1 cellular context compared by ENCODE assay signal in the genomic region with DNA sequence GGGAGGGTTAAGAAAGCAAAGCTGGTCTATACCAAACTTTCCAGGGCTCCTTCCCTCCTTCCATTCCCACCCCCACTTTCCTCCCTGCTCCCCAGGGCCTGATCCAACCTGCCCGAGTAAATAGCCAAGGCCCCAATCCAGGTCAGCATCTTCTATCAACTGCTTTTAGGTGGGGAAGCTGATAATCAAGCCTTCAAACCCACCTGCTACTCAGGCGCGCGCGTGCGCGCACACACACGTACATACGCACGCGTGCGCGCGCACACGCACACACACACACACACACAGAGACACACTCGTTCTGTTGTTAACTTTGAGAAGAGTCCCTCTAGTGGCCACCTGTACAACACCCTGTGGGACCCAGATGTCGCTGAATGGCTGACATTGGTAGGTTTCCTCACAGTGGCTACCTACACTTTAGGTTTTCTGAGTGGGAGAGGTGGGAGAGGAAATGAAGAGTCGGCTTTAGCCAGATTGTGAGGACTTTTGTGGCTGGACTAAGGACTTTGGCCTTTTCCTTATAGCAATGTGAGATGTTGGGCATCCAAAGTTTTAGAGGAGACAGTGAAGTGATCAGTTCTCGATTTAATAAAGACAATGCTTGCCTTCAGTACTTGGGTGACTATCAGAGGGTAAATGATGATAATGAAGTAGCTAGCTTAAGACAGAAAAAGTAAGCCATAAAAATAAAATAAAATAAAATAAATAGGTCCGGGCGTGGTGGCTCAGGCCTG.
A peak's percentile ranks its signal among the peaks of the same experiment; 100 is the strongest.
TF ChIP-seq lines count a peak whose summit lies in the region.

No MANE protein-coding gene starts in this region.

TF ChIP-seq in HepG2, 621 proteins besides CTCF, POLR2A, EP300 and RAD21 (continued from another document):
- TF ChIP-seq, protein P1, sequence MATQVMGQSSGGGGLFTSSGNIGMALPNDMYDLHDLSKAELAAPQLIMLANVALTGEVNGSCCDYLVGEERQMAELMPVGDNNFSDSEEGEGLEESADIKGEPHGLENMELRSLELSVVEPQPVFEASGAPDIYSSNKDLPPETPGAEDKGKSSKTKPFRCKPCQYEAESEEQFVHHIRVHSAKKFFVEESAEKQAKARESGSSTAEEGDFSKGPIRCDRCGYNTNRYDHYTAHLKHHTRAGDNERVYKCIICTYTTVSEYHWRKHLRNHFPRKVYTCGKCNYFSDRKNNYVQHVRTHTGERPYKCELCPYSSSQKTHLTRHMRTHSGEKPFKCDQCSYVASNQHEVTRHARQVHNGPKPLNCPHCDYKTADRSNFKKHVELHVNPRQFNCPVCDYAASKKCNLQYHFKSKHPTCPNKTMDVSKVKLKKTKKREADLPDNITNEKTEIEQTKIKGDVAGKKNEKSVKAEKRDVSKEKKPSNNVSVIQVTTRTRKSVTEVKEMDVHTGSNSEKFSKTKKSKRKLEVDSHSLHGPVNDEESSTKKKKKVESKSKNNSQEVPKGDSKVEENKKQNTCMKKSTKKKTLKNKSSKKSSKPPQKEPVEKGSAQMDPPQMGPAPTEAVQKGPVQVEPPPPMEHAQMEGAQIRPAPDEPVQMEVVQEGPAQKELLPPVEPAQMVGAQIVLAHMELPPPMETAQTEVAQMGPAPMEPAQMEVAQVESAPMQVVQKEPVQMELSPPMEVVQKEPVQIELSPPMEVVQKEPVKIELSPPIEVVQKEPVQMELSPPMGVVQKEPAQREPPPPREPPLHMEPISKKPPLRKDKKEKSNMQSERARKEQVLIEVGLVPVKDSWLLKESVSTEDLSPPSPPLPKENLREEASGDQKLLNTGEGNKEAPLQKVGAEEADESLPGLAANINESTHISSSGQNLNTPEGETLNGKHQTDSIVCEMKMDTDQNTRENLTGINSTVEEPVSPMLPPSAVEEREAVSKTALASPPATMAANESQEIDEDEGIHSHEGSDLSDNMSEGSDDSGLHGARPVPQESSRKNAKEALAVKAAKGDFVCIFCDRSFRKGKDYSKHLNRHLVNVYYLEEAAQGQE (IDR thresholded peaks at IDR 0.05; ENCODE audit: borderline replicate concordance in 1 of 2, low read depth in 1 of 2, low read length in 2 of 2), result no peak
- TF ChIP-seq, protein P2, sequence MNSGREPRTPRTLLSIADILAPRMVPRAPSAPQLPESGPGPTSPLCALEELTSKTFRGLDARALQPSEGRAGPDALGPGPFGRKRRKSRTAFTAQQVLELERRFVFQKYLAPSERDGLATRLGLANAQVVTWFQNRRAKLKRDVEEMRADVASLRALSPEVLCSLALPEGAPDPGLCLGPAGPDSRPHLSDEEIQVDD (CRISPR knock-in tag; IDR thresholded peaks at IDR 0.05; ENCODE audit: borderline replicate concordance), result no peak
- TF ChIP-seq RNF2 (conservative IDR thresholded peaks at IDR 0.05; ENCODE audit: low read depth) (0 out of 2 replicates have a peak, but pooled peaks have one; percentile 50), ZMYM3 (CRISPR knock-in tag; IDR thresholded peaks at IDR 0.05) (no peak), ZNF343 (CRISPR knock-in tag; IDR thresholded peaks at IDR 0.05) (no peak), CC2D1A (CRISPR knock-in tag; IDR thresholded peaks at IDR 0.05) (no peak), ZNF207 (IDR thresholded peaks at IDR 0.05; ENCODE audit: borderline replicate concordance) (no peak), ZNF329 (CRISPR knock-in tag; IDR thresholded peaks at IDR 0.05; ENCODE audit: low read depth) (no peak), STAT5B (CRISPR knock-in tag; IDR thresholded peaks at IDR 0.05) (no peak), HOXD1 (CRISPR knock-in tag; IDR thresholded peaks at IDR 0.05) (no peak), ZNF30 (CRISPR knock-in tag; IDR thresholded peaks at IDR 0.05) (no peak), ZZZ3 (CRISPR knock-in tag; IDR thresholded peaks at IDR 0.05; ENCODE audit: borderline replicate concordance) (no peak), HNRNPK (IDR thresholded peaks at IDR 0.05; ENCODE audit: low read depth, low read length, poor library complexity, severe bottlenecking) (no peak), MYC (CRISPR knock-in tag; IDR thresholded peaks at IDR 0.05; ENCODE audit: borderline replicate concordance) (peak; percentile 18; the same call in 1 of the 2 replicates), ASH2L (IDR thresholded peaks at IDR 0.05; ENCODE audit: insufficient read length, low read depth, low read length) (peak; percentile 36), U2AF1 (optimal IDR thresholded peaks at IDR 0.05; ENCODE audit: low read depth, low read length) (no peak), RFX1 (IDR thresholded peaks at IDR 0.05) (no peak), POLR2AphosphoS2 (IDR thresholded peaks at IDR 0.05; ENCODE audit: low read depth, low read length) (no peak), KDM5A (IDR thresholded peaks at IDR 0.05; ENCODE audit: borderline replicate concordance, low read length) (peak; percentile 57; the same call in 1 of the 2 replicates), NFKBIZ (CRISPR knock-in tag; IDR thresholded peaks at IDR 0.05) (no peak), MLLT10 (CRISPR knock-in tag; IDR thresholded peaks at IDR 0.05) (no peak), ZMYM4 (CRISPR knock-in tag; IDR thresholded peaks at IDR 0.05) (no peak), ZNF740 (CRISPR knock-in tag; IDR thresholded peaks at IDR 0.05) (no peak), YEATS2 (CRISPR knock-in tag; IDR thresholded peaks at IDR 0.05; ENCODE audit: borderline replicate concordance) (peak; percentile 33; the same call in 1 of the 2 replicates)
- TF ChIP-seq, protein P3, sequence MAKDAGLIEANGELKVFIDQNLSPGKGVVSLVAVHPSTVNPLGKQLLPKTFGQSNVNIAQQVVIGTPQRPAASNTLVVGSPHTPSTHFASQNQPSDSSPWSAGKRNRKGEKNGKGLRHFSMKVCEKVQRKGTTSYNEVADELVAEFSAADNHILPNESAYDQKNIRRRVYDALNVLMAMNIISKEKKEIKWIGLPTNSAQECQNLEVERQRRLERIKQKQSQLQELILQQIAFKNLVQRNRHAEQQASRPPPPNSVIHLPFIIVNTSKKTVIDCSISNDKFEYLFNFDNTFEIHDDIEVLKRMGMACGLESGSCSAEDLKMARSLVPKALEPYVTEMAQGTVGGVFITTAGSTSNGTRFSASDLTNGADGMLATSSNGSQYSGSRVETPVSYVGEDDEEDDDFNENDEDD (CRISPR knock-in tag; IDR thresholded peaks at IDR 0.05; ENCODE audit: borderline replicate concordance), result no peak
- TF ChIP-seq, protein P4, sequence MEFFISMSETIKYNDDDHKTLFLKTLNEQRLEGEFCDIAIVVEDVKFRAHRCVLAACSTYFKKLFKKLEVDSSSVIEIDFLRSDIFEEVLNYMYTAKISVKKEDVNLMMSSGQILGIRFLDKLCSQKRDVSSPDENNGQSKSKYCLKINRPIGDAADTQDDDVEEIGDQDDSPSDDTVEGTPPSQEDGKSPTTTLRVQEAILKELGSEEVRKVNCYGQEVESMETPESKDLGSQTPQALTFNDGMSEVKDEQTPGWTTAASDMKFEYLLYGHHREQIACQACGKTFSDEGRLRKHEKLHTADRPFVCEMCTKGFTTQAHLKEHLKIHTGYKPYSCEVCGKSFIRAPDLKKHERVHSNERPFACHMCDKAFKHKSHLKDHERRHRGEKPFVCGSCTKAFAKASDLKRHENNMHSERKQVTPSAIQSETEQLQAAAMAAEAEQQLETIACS (CRISPR knock-in tag; IDR thresholded peaks at IDR 0.05), result peak; percentile 99
